ENCODE assay signal across 20 cellular contexts in the genomic region with DNA sequence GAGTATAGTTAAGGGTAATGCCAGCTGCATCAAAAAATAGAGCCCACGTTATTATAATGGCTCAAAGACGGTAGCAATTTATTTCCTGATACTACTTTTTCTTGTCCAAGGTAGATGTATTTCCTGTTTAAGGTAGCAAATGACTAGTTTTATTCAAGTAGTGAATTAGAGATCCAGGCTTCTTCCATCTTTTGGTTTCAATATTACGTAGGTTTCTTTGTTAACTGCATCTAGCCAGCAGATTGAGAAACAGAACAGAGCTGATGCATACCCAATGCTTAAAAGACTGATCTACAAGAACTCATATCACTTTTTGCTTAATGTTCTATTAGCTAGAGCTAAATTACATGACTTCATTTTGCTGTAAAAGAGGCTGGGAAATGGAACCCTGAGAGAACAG.
"Had no signal": no experiment of that assay in that cellular context is flagged by ENCODE, and none has a peak within 500 bp of the region (broad histone marks: within the 10 kb centered on the region; RNA-seq: fewer than 3 reads in every experiment).

No MANE protein-coding gene starts in this region.

- H3K27me3 ChIP-seq: esophagus muscularis mucosa, hepatocyte, spleen, testis had no signal

- H3K36me3 Mint-ChIP-seq: activated naive CD4-positive, alpha-beta T cell treated with anti-CD3 and anti-CD28 coated beads, Interleukin-2, amount 50 U/mL, for 72 hours; immature natural killer cell; mesothelial cell of epicardium; natural killer cell had no signal

- H3K4me3 Mint-ChIP-seq: activated CD8-positive, alpha-beta T cell treated with anti-CD3 and anti-CD28 coated beads, Interleukin-2, amount 10 ng/mL, durations not matched to agents 7 days and 5 days; activated T-helper 1 cell treated with anti-CD3 and anti-CD28 coated beads, Interleukin-12 subunit alpha, Interleukin-12 subunit beta, Interleukin-2, Interleukin-4 antibody, amounts not matched to agents 30 ng/mL and 10 ng/mL and 1 ng/mL, durations not matched to agents 14 hours and 24 hours and 36 hours; immature natural killer cell; mesothelial cell of epicardium; natural killer cell had no signal

- H3K4me1 ChIP-seq: esophagus muscularis mucosa, left ventricle myocardium inferior, prostate gland, spleen, testis had no signal

- H3K79me2 ChIP-seq: hepatocyte had no signal

- H3K9me3 Mint-ChIP-seq: mesothelial cell of epicardium had no signal

- DNase-seq: activated CD4-positive, alpha-beta T cell treated with anti-CD3 and anti-CD28 coated beads, Interleukin-2, amount 50 U/mL, for 1 hour; activated CD4-positive, CD25-positive, alpha-beta regulatory T cell treated with anti-CD3 and anti-CD28 coated beads, Interleukin-2, amount 50 U/mL, for 72 hours; activated CD8-positive, alpha-beta T cell treated with anti-CD3 and anti-CD28 coated beads, Interleukin-2, amount 10 ng/mL, durations not matched to agents 7 days and 5 days; activated gamma-delta T cell treated with Interleukin-2 at 50 U/mL for 16 hours; glutamatergic neuron; immature natural killer cell; left ventricle myocardium inferior; natural killer cell; spleen; stimulated activated CD4-positive, alpha-beta T cell treated with anti-CD3 and anti-CD28 coated beads, Interleukin-4, amount 100 ng/mL, for 1 hour; stimulated activated naive CD4-positive, alpha-beta T cell; testis; WERI-Rb-1 had no signal

- H3K9me3 ChIP-seq: esophagus muscularis mucosa, left ventricle myocardium inferior, prostate gland, spleen, testis had no signal

- ATAC-seq: activated CD8-positive, alpha-beta T cell treated with anti-CD3 and anti-CD28 coated beads, Interleukin-2, amount 10 ng/mL, durations not matched to agents 7 days and 5 days; activated naive CD4-positive, alpha-beta T cell treated with anti-CD3 and anti-CD28 coated beads, Interleukin-2, amount 50 U/mL, for 72 hours; natural killer cell had no signal

- H3K4me1 Mint-ChIP-seq: immature natural killer cell, mesothelial cell of epicardium, natural killer cell had no signal

- H3K27ac Mint-ChIP-seq: activated CD8-positive, alpha-beta T cell treated with anti-CD3 and anti-CD28 coated beads, Interleukin-2, amount 10 ng/mL, durations not matched to agents 7 days and 5 days; activated naive CD4-positive, alpha-beta T cell treated with anti-CD3 and anti-CD28 coated beads, Interleukin-2, amount 50 U/mL, for 72 hours; activated T-helper 1 cell treated with anti-CD3 and anti-CD28 coated beads, Interleukin-12 subunit alpha, Interleukin-12 subunit beta, Interleukin-2, Interleukin-4 antibody, amounts not matched to agents 30 ng/mL and 10 ng/mL and 1 ng/mL, durations not matched to agents 14 hours and 24 hours and 36 hours; immature natural killer cell; mesothelial cell of epicardium; natural killer cell had no signal

- H3K4me2 ChIP-seq: hepatocyte had no signal

- H3K27ac ChIP-seq: coronary artery, esophagus muscularis mucosa, hepatocyte, left ventricle myocardium inferior, prostate gland, spleen, testis, WERI-Rb-1 had no signal

- H2AFZ ChIP-seq: hepatocyte had no signal
